22 cellular contexts compared by ENCODE assay signal in genomic region chr1:215143497-215143896, GRCh38.
DNase-seq lines count a peak whose midpoint lies in the region; ATAC-seq, FAIRE-seq and TF ChIP-seq lines count a peak whose summit lies in the region.
"Had no signal": no experiment of that assay in that cellular context is flagged by ENCODE, and none has a peak within 500 bp of the region (broad histone marks: within the 10 kb centered on the region; RNA-seq: fewer than 3 reads in every experiment).

No MANE protein-coding gene starts in this region.

- H3K27ac ChIP-seq in HepG2 (ENCODE audit: extremely low read length, insufficient read depth, low read length) (no peak overlapping the region), right lobe of liver (no peak overlapping the region), osteoblast (ENCODE audit: low read depth, low read length) (no peak overlapping the region), gastroesophageal sphincter (no peak overlapping the region)
- H3K27ac ChIP-seq: BLaER1 treated with 17β-estradiol and CSF1 and Interleukin-3, amounts not matched to agents 10 nM and 100 nM had no signal

- POLR2A ChIA-PET in HepG2 (lab: Yijun Ruan, JAX): no interaction called here

- TF ChIP-seq CTCF in HepG2 (CRISPR knock-in tag; IDR thresholded peaks at IDR 0.05): no peak
- TF ChIP-seq CTCF in right lobe of liver (IDR thresholded peaks at IDR 0.05): no peak
- TF ChIP-seq CTCF in glutamatergic neuron (IDR thresholded peaks at IDR 0.05; ENCODE audit: partially characterized antibody, unreplicated experiment): peak; percentile 9
- TF ChIP-seq CTCF in osteoblast (IDR thresholded peaks at IDR 0.05; ENCODE audit: extremely low read depth, low read depth, low read length): no peak
- no peak for TF ChIP-seq CTCF in gastroesophageal sphincter (IDR thresholded peaks at IDR 0.05)
- TF ChIP-seq CTCF in chondrocyte (IDR thresholded peaks at IDR 0.05): no peak

- H3K9me3 ChIP-seq in HepG2 (ENCODE audit: low read length) (peaks cover 11% of the 10 kb centered on the region), right lobe of liver (peaks cover 0 to 4% (median 0%) of the 10 kb centered on the region in 4 donors), osteoblast (ENCODE audit: low read depth, low read length) (peaks cover 2% of the 10 kb centered on the region), gastroesophageal sphincter (peaks cover 0 to 17% (median 0%) of the 10 kb centered on the region in 3 donors)

- H3K4me1 ChIP-seq in HepG2 (ENCODE audit: insufficient read depth, low read length): no peaks in the 10 kb centered on the region
- peaks cover 0 to 4% (median 2%) of the 10 kb centered on the region in 4 donors for H3K4me1 ChIP-seq in right lobe of liver
- H3K4me1 ChIP-seq in osteoblast (ENCODE audit: insufficient read depth, low read length): peaks cover 3% of the 10 kb centered on the region
- no peaks in the 10 kb centered on the region for H3K4me1 ChIP-seq in gastroesophageal sphincter

- H3K9me3 Mint-ChIP-seq in glutamatergic neuron (ENCODE audit: unreplicated experiment) (no peaks in the 10 kb centered on the region), chondrocyte (ENCODE audit: low read depth) (peaks cover 21% of the 10 kb centered on the region)

- no peak for FAIRE-seq in HepG2 (lab: Jason Lieb, UNC)
- FAIRE-seq: GM12892, GM18507, H54, HTR-8/SVneo had no signal

- intact Hi-C loops in HepG2 (cut with micrococcal nuclease; ENCODE audit: unreplicated experiment) (no loop called here), right lobe of liver (cut with DNase I) (no loop called here)

- H3K9ac ChIP-seq in HepG2 (ENCODE audit: insufficient read depth, low read depth, low read length): no peak overlapping the region
- H3K9ac ChIP-seq: BLaER1 treated with 17β-estradiol and CSF1 and Interleukin-3, amounts not matched to agents 10 nM and 100 nM had no signal

- H4K20me1 ChIP-seq in HepG2 (ENCODE audit: insufficient read depth, low read length) (no peaks in the 10 kb centered on the region), osteoblast (ENCODE audit: insufficient read depth, low read length) (no peaks in the 10 kb centered on the region)
- H4K20me1 ChIP-seq: BLaER1 treated with 17β-estradiol and CSF1 and Interleukin-3, amounts not matched to agents 10 nM and 100 nM had no signal

- no peak overlapping the region for H3K4me2 ChIP-seq in HepG2 (ENCODE audit: low read depth, low read length)
- no peak overlapping the region for H3K4me2 ChIP-seq in osteoblast (ENCODE audit: insufficient read depth, low read length)
- H3K4me2 ChIP-seq: BLaER1 treated with 17β-estradiol and CSF1 and Interleukin-3, amounts not matched to agents 10 nM and 100 nM; GM23338 had no signal

- no peak for TF ChIP-seq RAD21 in HepG2 (CRISPR knock-in tag; IDR thresholded peaks at IDR 0.05)

- TF ChIP-seq EP300 in HepG2 (IDR thresholded peaks at IDR 0.05; ENCODE audit: low read depth in 2 of 2, low read length in 2 of 2): no peak
- TF ChIP-seq EP300 in HepG2 (CRISPR knock-in tag; IDR thresholded peaks at IDR 0.05; ENCODE audit: borderline replicate concordance): no peak
- TF ChIP-seq EP300 in gastroesophageal sphincter (IDR thresholded peaks at IDR 0.05): no peak

- no peak for DNase-seq in HepG2 (ENCODE audit: low spot score)
- no peak for DNase-seq in right lobe of liver
- DNase-seq in OCI-M1 (lab: John Stamatoyannopoulos, UW): peak; percentile 5
- no peak for DNase-seq in glutamatergic neuron
- DNase-seq in osteoblast (ENCODE audit: insufficient read length, low spot score, missing footprints): peak; percentile 8
- no peak for DNase-seq in chondrocyte (ENCODE audit: low spot score)
- no peak for DNase-seq in NOMO-1 treated with DMSO at 0.1 percent for 48 hours (lab: John Stamatoyannopoulos, UW; ENCODE audit: unreplicated experiment)
- DNase-seq: Calu3; CD8-positive, alpha-beta T cell; DMS 273 treated with DMSO at 0.1 percent for 48 hours; DMS79; GDM1 had no signal

- in situ Hi-C loops in HepG2 (cut with HindIII; ENCODE audit: extremely low pct_ligation_motif_present, low pct_unique_long_range_greater_than_20kb): loop anchor here (10.0 kb wide), 1 partner anchor 339 kb away; no protein-coding TSS in a partner anchor

- no peaks in the 10 kb centered on the region for H3K27me3 Mint-ChIP-seq in glutamatergic neuron (ENCODE audit: unreplicated experiment)
- peaks cover under 1% of the 10 kb centered on the region for H3K27me3 Mint-ChIP-seq in chondrocyte (ENCODE audit: low read depth)
- H3K27me3 Mint-ChIP-seq: B cell, IgD-negative memory B cell had no signal

- H3K36me3 Mint-ChIP-seq in glutamatergic neuron (ENCODE audit: unreplicated experiment) (no peaks in the 10 kb centered on the region), chondrocyte (ENCODE audit: low read depth) (peaks cover 6% of the 10 kb centered on the region)
- H3K36me3 Mint-ChIP-seq: CD8-positive, alpha-beta T cell; IgD-negative memory B cell had no signal

- no peak overlapping the region for H2AFZ ChIP-seq in HepG2 (ENCODE audit: low read length)
- no peak overlapping the region for H2AFZ ChIP-seq in osteoblast (ENCODE audit: low read length)
- H2AFZ ChIP-seq: GM23338 had no signal

- H3K36me3 ChIP-seq in HepG2 (replicated peaks in 1 of 2; ENCODE audit: control insufficient read depth in 1 of 2, insufficient read depth in 2 of 2, low read length in 2 of 2) (no peaks in the 10 kb centered on the region), right lobe of liver (no peaks in the 10 kb centered on the region), osteoblast (ENCODE audit: insufficient read depth, low read length) (no peaks in the 10 kb centered on the region), gastroesophageal sphincter (no peaks in the 10 kb centered on the region)
- H3K36me3 ChIP-seq: BLaER1 treated with 17β-estradiol and CSF1 and Interleukin-3, amounts not matched to agents 10 nM and 100 nM had no signal

- 6% methylated on average over 2 of the region's 2 CpGs for WGBS in HepG2 (ENCODE audit: low lambda C conversion rate)
- WGBS in right lobe of liver (ENCODE audit: insufficient coverage, low coverage, low lambda C conversion rate, missing lambda C conversion rate): 58% methylated on average over 2 of the region's 2 CpGs
- 76 to 83% methylated on average over 2 of the region's 2 CpGs for WGBS in gastroesophageal sphincter (ENCODE audit: low coverage in 1 of 2), 2 donors

- H3K27ac Mint-ChIP-seq in glutamatergic neuron (ENCODE audit: unreplicated experiment): no peak overlapping the region
- no peak overlapping the region for H3K27ac Mint-ChIP-seq in chondrocyte (ENCODE audit: unreplicated experiment)
- H3K27ac Mint-ChIP-seq: B cell; CD8-positive, alpha-beta T cell; GM23338; IgD-negative memory B cell had no signal

- H3K79me2 ChIP-seq in HepG2 (ENCODE audit: insufficient read depth, low read length) (no peaks in the 10 kb centered on the region), osteoblast (ENCODE audit: insufficient read depth, low read length) (peaks cover 39% of the 10 kb centered on the region)

- no peak overlapping the region for H3K4me3 ChIP-seq in HepG2 (replicated peaks in 1 of 3; ENCODE audit: insufficient read depth in 1 of 3, low read depth in 2 of 3, low read length in 3 of 3)
- H3K4me3 ChIP-seq in right lobe of liver: no peak overlapping the region
- no peak overlapping the region for H3K4me3 ChIP-seq in osteoblast (ENCODE audit: insufficient read depth, low read length)
- H3K4me3 ChIP-seq in gastroesophageal sphincter: no peak overlapping the region
- H3K4me3 ChIP-seq: BLaER1 treated with 17β-estradiol and CSF1 and Interleukin-3, amounts not matched to agents 10 nM and 100 nM; GM23338 had no signal

- CTCF ChIA-PET in HepG2 (lab: Yijun Ruan, JAX; ENCODE audit: low intra/inter-chr PET ratio, low total read pairs): no interaction called here

- H3K4me1 Mint-ChIP-seq in glutamatergic neuron (ENCODE audit: low read depth, unreplicated experiment): no peaks in the 10 kb centered on the region
- H3K4me1 Mint-ChIP-seq in chondrocyte (ENCODE audit: low read depth): no peaks in the 10 kb centered on the region
- H3K4me1 Mint-ChIP-seq: B cell, GM23338, IgD-negative memory B cell had no signal

- H3K27me3 ChIP-seq in HepG2 (ENCODE audit: control insufficient read depth in 1 of 2, insufficient read depth in 2 of 2, low read length in 2 of 2) (no peaks in the 10 kb centered on the region), right lobe of liver (no peaks in the 10 kb centered on the region), osteoblast (ENCODE audit: insufficient read depth, low read length) (no peaks in the 10 kb centered on the region), gastroesophageal sphincter (no peaks in the 10 kb centered on the region)
- H3K27me3 ChIP-seq: BLaER1 treated with 17β-estradiol and CSF1 and Interleukin-3, amounts not matched to agents 10 nM and 100 nM had no signal

- ATAC-seq in HepG2 (no peak), right lobe of liver (no peak), gastroesophageal sphincter (no peak)
- ATAC-seq: CD8-positive, alpha-beta T cell; GM23338; HCT116 had no signal

- no TSS peak for BruUV-seq in HepG2 (replicated peaks; lab: Mats Ljungman, UMichigan)

- no peak overlapping the region for H3K4me3 Mint-ChIP-seq in glutamatergic neuron (ENCODE audit: unreplicated experiment)
- H3K4me3 Mint-ChIP-seq in chondrocyte (ENCODE audit: unreplicated experiment): no peak overlapping the region
- H3K4me3 Mint-ChIP-seq: B cell; CD8-positive, alpha-beta T cell; GM23338; IgD-negative memory B cell had no signal

- TF ChIP-seq POLR2A in HepG2 (IDR thresholded peaks at IDR 0.05; ENCODE audit: insufficient read depth in 1 of 2, low read depth in 2 of 2, low read length in 2 of 2): no peak
- TF ChIP-seq POLR2A in right lobe of liver (IDR thresholded peaks at IDR 0.05): no peak
- TF ChIP-seq POLR2A in gastroesophageal sphincter (IDR thresholded peaks at IDR 0.05): no peak

TF ChIP-seq in HepG2, 621 proteins besides CTCF, POLR2A, EP300 and RAD21 (continues in another document):
- TF ChIP-seq ZNF7 (CRISPR knock-in tag; IDR thresholded peaks at IDR 0.05) (peak; percentile 69), ZSCAN25 (CRISPR knock-in tag; IDR thresholded peaks at IDR 0.05) (no peak)
- TF ChIP-seq, protein P1, sequence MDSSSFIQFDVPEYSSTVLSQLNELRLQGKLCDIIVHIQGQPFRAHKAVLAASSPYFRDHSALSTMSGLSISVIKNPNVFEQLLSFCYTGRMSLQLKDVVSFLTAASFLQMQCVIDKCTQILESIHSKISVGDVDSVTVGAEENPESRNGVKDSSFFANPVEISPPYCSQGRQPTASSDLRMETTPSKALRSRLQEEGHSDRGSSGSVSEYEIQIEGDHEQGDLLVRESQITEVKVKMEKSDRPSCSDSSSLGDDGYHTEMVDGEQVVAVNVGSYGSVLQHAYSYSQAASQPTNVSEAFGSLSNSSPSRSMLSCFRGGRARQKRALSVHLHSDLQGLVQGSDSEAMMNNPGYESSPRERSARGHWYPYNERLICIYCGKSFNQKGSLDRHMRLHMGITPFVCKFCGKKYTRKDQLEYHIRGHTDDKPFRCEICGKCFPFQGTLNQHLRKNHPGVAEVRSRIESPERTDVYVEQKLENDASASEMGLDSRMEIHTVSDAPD (CRISPR knock-in tag; IDR thresholded peaks at IDR 0.05): no peak

Comparison
In these comparisons a context has a peak if more than half of its experiments do, and no peak if none do; other contexts are left out.
1. DNase-seq: peak in OCI-M1 (single experiment) and osteoblast (single experiment); none in HepG2 (single experiment), right lobe of liver (0 of 3), glutamatergic neuron (single experiment), chondrocyte (single experiment) and NOMO-1 treated with DMSO at 0.1 percent for 48 hours (single experiment).